ENCODE assay signal across 12 cellular contexts in genomic region chr21:42440187-42440792, GRCh38. TPM values are rescaled to one million over a fixed set of nuclear protein-coding genes. Genes with fewer than 3 reads are reported as not detected.
DNase-seq lines count a peak whose midpoint lies in the region; ATAC-seq and TF ChIP-seq lines count a peak whose summit lies in the region.
"Had no signal": no experiment of that assay in that cellular context is flagged by ENCODE, and none has a peak within 500 bp of the region (broad histone marks: within the 10 kb centered on the region; RNA-seq: fewer than 3 reads in every experiment).

No MANE protein-coding gene starts in this region.

- ATAC-seq in HG03280 (IDR thresholded peaks at IDR 0.05; ENCODE audit: unreplicated experiment) (peak; percentile 62), GM21786 (IDR thresholded peaks at IDR 0.05; ENCODE audit: unreplicated experiment) (no peak), GM18870 (IDR thresholded peaks at IDR 0.05; ENCODE audit: unreplicated experiment) (no peak)
- ATAC-seq in effector memory CD8-positive, alpha-beta T cell (replicated peaks), result peak; percentile 31
- ATAC-seq: foreskin keratinocyte had no signal

- peak overlapping the region; percentile 48 to 60 for H3K4me3 Mint-ChIP-seq in effector memory CD8-positive, alpha-beta T cell
- H3K4me3 Mint-ChIP-seq in immature natural killer cell, result peak overlapping the region in 2 of 5 donors; percentile 19 to 62

- in situ Hi-C loops in GM13977 (cut with MboI; ENCODE audit: low pct_unique_long_range_greater_than_20kb, low sequenced_read_pairs, unreplicated experiment), result loop anchor here (10.0 kb wide), 3 partner anchors 45 to 285 kb away; partner anchors contain the start of genes TFF3 and TMPRSS3

- H3K27ac Mint-ChIP-seq in effector memory CD8-positive, alpha-beta T cell, result peak overlapping the region; percentile 87 to 89
- H3K27ac Mint-ChIP-seq in immature natural killer cell, result peak overlapping the region in 1 of 6 donors; percentile 80

- H3K4me1 Mint-ChIP-seq in effector memory CD8-positive, alpha-beta T cell (ENCODE audit: low read depth in 2 of 2), result peaks cover 34 to 42% of the 10 kb centered on the region in 2 donors
- H3K4me1 Mint-ChIP-seq in immature natural killer cell, result peaks cover 18 to 19% of the 10 kb centered on the region in 2 donors

- peak; percentile 84 for DNase-seq in GM13977 (ENCODE audit: low spot score)
- peak; percentile 70 for DNase-seq in GM19240 (ENCODE audit: insufficient read length, low spot score)
- no peak for DNase-seq in effector memory CD8-positive, alpha-beta T cell
- DNase-seq in immature natural killer cell, result no peak
- DNase-seq: cortex of kidney, DND-41, foreskin keratinocyte, left ventricle myocardium inferior, NCI-H748 treated with DMSO at 0.1 percent for 48 hours had no signal

- H3K36me3 Mint-ChIP-seq in effector memory CD8-positive, alpha-beta T cell (ENCODE audit: insufficient read depth), result peaks cover 73% of the 10 kb centered on the region
- peaks cover 0 to 3% (median 0%) of the 10 kb centered on the region in 3 donors for H3K36me3 Mint-ChIP-seq in immature natural killer cell

- no peaks in the 10 kb centered on the region for H3K27me3 Mint-ChIP-seq in effector memory CD8-positive, alpha-beta T cell
- peaks cover 9 to 44% (median 19%) of the 10 kb centered on the region in 3 donors for H3K27me3 Mint-ChIP-seq in immature natural killer cell (ENCODE audit: low read depth in 3 of 3)

- no peaks in the 10 kb centered on the region for H3K9me3 Mint-ChIP-seq in effector memory CD8-positive, alpha-beta T cell
- no peaks in the 10 kb centered on the region for H3K9me3 Mint-ChIP-seq in immature natural killer cell

- no peak for TF ChIP-seq CTCF in GM13977 (IDR thresholded peaks at IDR 0.05; ENCODE audit: extremely low read depth, insufficient read depth, missing control alignments)

RNA-seq across cellular contexts. Expression of gene UBASH3A, which starts 36.6 kb away (rescaled TPM):
- under 1 TPM in 2 of 3 donors, not detected in 1; 0.38 to 0.58 TPM for polyA plus RNA-seq in immature natural killer cell
- polyA plus RNA-seq: foreskin keratinocyte had no signal

RNA-seq across cellular contexts. Expression of gene TMPRSS3, which starts 44.4 kb away (rescaled TPM):
- under 1 TPM in 1 of 3 donors, not detected in 2; 0.30 TPM for polyA plus RNA-seq in immature natural killer cell
- polyA plus RNA-seq: foreskin keratinocyte had no signal

RNA-seq across cellular contexts. Expression of gene RSPH1, which starts 55.7 kb away (rescaled TPM):
- polyA plus RNA-seq in immature natural killer cell, result under 1 TPM in 1 of 3 donors, not detected in 2; 0.37 TPM

Comparison
In these comparisons a context has a peak if more than half of its experiments do, and no peak if none do; other contexts are left out.
1. DNase-seq: peak in GM13977 (single experiment) and GM19240 (single experiment); none in effector memory CD8-positive, alpha-beta T cell (0 of 3) and immature natural killer cell (0 of 3).
2. ATAC-seq: peak in HG03280 (single experiment) and effector memory CD8-positive, alpha-beta T cell (single experiment); none in GM21786 (single experiment) and GM18870 (single experiment).